Comparison of ENCODE assay signal across 5 cellular contexts in genomic region chr4:16918716-16919115, GRCh38. TPM values are rescaled to one million over a fixed set of nuclear protein-coding genes. Genes with fewer than 3 reads are reported as not detected.
"Had no signal": no experiment of that assay in that cellular context is flagged by ENCODE, and none has a peak within 500 bp of the region (broad histone marks: within the 10 kb centered on the region; RNA-seq: fewer than 3 reads in every experiment).

No MANE protein-coding gene starts in this region.

RNA-seq across cellular contexts. Expression of gene LDB2, which starts 20.3 kb away (rescaled TPM):
- total RNA-seq: activated B cell treated with CpG ODN at 0.5 μM for 24 hours; activated CD8-positive, alpha-beta T cell treated with anti-CD3 and anti-CD28 coated beads for 36 hours; activated T-helper 17 cell treated with anti-CD3 and anti-CD28 coated beads, Interleukin-2, amount 50 U/mL, for 72 hours; bronchial epithelial cell; T-helper 2 cell treated with Interferon-gamma antibody and Interleukin-4, amounts not matched to agents 100 ng/mL and 5 ng/mL, for 36 hours had no signal
